In the genomic region with DNA sequence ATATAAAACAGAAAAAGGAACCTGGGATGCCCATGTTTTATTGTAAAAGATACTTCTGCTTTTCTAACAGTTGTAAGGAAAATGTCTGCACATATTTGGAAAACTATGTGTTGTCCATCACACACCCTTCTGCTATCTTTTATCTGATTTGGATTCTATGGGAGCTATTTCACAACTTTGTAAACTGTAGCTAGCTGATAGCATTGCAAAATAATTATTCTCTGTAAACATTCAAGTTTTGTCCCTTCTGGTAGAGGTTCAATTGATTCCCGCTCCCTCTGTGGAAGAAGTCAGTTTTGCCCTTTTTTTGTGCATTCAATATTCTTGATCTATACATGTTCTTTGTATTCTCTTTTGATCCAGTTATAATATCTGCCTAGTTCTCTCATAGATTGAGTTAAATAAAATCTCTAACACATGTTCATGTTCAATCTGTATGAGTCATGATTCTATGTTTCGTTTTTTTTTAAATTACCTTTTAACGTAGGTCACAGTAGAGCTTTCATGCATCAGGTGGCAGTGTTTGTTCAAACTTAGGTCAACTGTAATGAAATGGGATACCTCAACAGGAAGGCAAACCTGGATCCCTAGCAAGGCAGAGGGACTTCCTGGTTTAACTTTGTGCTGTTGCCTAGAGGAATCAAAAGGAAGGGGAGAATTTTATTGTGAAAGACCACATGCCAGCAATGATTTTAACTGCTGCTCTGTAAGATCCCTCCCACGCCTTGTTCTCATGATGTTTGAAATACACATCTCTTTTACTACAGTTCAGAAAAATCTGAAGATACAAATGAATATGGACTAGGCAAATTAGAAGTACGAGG, we compare ENCODE assay signal across 8 cellular contexts.
DNase-seq lines count a peak whose midpoint lies in the region; ATAC-seq lines count a peak whose summit lies in the region.

No MANE protein-coding gene starts in this region.

- H3K9me3 ChIP-seq in effector memory CD4-positive, alpha-beta T cell (ENCODE audit: control insufficient read depth, low read length): no peaks in the 10 kb centered on the region

- no peaks in the 10 kb centered on the region for H3K4me1 ChIP-seq in effector memory CD4-positive, alpha-beta T cell (ENCODE audit: control insufficient read depth, insufficient read depth, low read length, poor library complexity, severe bottlenecking)

- no peak overlapping the region for H3K4me3 ChIP-seq in effector memory CD4-positive, alpha-beta T cell (ENCODE audit: insufficient read depth, low read depth, low read length, poor library complexity, severe bottlenecking)

- no peak overlapping the region for H3K27ac ChIP-seq in effector memory CD4-positive, alpha-beta T cell (ENCODE audit: insufficient read depth, low read length, poor library complexity, severe bottlenecking)

- H3K27me3 ChIP-seq in effector memory CD4-positive, alpha-beta T cell (replicated peaks; ENCODE audit: control insufficient read depth, insufficient read depth, low read length, poor library complexity, severe bottlenecking): no peaks in the 10 kb centered on the region

- ATAC-seq in HG03565 (IDR thresholded peaks at IDR 0.05; ENCODE audit: unreplicated experiment) (no peak), HG02884 (IDR thresholded peaks at IDR 0.05; ENCODE audit: unreplicated experiment) (no peak)

- DNase-seq in DMS 273 (lab: John Stamatoyannopoulos, UW; ENCODE audit: unreplicated experiment) (peak; percentile 70), NCI-H1092 treated with DMSO at 0.1 percent for 48 hours (lab: John Stamatoyannopoulos, UW) (peak; percentile 66), amniotic epithelial cell (ENCODE audit: low read depth) (peak; percentile 91), kidney glomerular epithelial cell (lab: John Stamatoyannopoulos, UW) (peak; percentile 81), NOMO-1 treated with dmso at 0.1 percent for 144 hours (lab: John Stamatoyannopoulos, UW; ENCODE audit: unreplicated experiment) (no peak)
- DNase-seq in effector memory CD4-positive, alpha-beta T cell: no peak

- H3K36me3 ChIP-seq in effector memory CD4-positive, alpha-beta T cell (ENCODE audit: control insufficient read depth, insufficient read depth, low read length): no peaks in the 10 kb centered on the region

Comparison
In these comparisons a context has a peak if more than half of its experiments do, and no peak if none do; other contexts are left out.
1. DNase-seq: peak in DMS 273 (single experiment), NCI-H1092 treated with DMSO at 0.1 percent for 48 hours (single experiment), amniotic epithelial cell (single experiment) and kidney glomerular epithelial cell (single experiment); none in NOMO-1 treated with dmso at 0.1 percent for 144 hours (single experiment) and effector memory CD4-positive, alpha-beta T cell (0 of 3).